ENCODE assay signal across 9 cellular contexts in the genomic region with DNA sequence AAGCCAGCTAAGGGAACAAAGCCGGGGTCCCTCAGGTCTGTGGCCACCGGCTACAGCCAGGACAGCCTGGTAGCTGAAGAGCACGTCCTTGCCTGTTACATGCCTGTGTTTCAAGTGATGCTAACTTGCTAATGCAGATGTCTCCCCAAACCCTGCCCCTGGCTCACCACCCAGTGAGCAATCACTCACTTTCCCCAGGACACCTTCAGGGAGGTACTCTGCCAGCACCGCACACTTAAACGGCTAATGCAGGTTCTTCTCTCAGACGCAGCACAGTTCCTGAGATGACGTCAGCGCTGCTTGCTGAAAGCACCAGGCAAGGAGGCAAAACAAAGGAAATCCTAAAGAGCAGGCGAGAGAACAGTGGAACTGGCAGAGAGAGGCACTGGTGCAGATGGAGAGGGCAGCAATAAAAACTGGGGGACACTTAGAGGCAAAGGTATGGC. TPM values are rescaled to one million over a fixed set of nuclear protein-coding genes. Genes with fewer than 3 reads are reported as not detected.
DNase-seq lines count a peak whose midpoint lies in the region; ATAC-seq, FAIRE-seq and TF ChIP-seq lines count a peak whose summit lies in the region.
"Not testable (repeated sequence)": the region's sequence is repeated elsewhere in the genome, so short reads cannot be mapped to it uniquely, and the experiment has no call there.
"Had no signal": no experiment of that assay in that cellular context is flagged by ENCODE, and none has a peak within 500 bp of the region (broad histone marks: within the 10 kb centered on the region; RNA-seq: fewer than 3 reads in every experiment).

No MANE protein-coding gene starts in this region.

- 32 to 42% methylated on average over 9 of the region's 9 CpGs for WGBS in lung, 2 donors
- WGBS in thyroid gland, 2 donors = 29 to 31% methylated on average over 9 of the region's 9 CpGs

- not testable (repeated sequence) for H3K27me3 Mint-ChIP-seq in GM23338 (ENCODE audit: insufficient read depth, low read depth, poor library complexity); progenitor cell of endocrine pancreas
- peaks cover 15% of the 10 kb centered on the region for H3K27me3 Mint-ChIP-seq in activated CD8-positive, alpha-beta T cell treated with anti-CD3 and anti-CD28 coated beads for 36 hours

- H3K4me1 ChIP-seq in GM23338 (ENCODE audit: insufficient read depth) = peaks cover 20% of the 10 kb centered on the region
- H3K4me1 ChIP-seq in lung (ENCODE audit: control insufficient read depth in 2 of 2, insufficient read depth in 2 of 2, low read length in 2 of 2) = not testable (repeated sequence)
- peaks cover 0 to 16% of the 10 kb centered on the region in 2 donors for H3K4me1 ChIP-seq in thyroid gland

- CTCF ChIA-PET in activated CD8-positive, alpha-beta T cell treated with anti-CD3 and anti-CD28 coated beads for 36 hours (lab: Charles Lee) = not testable (repeated sequence)

- H3K9me3 Mint-ChIP-seq in GM23338; activated CD8-positive, alpha-beta T cell treated with anti-CD3 and anti-CD28 coated beads for 36 hours; progenitor cell of endocrine pancreas (ENCODE audit: low read depth): not testable (repeated sequence)

- not testable (repeated sequence) for H3F3A ChIP-seq in GM23338 (replicated peaks; ENCODE audit: low read depth)

- not testable (repeated sequence) for H3K9me2 ChIP-seq in GM23338 (ENCODE audit: insufficient read depth)

- H3K4me3 Mint-ChIP-seq in GM23338; activated CD8-positive, alpha-beta T cell treated with anti-CD3 and anti-CD28 coated beads for 36 hours; progenitor cell of endocrine pancreas (ENCODE audit: low read depth): not testable (repeated sequence)

- not testable (repeated sequence) for ATAC-seq in GM23338; activated CD8-positive, alpha-beta T cell treated with anti-CD3 and anti-CD28 coated beads for 36 hours; lung (ENCODE audit: insufficient read depth, low FRiP score)

- H3K27ac ChIP-seq in GM23338 (ENCODE audit: low read depth) (0 out of 2 replicates have a peak overlapping the region, but pooled peaks have one; percentile 50), thyroid gland (peak overlapping the region in 1 of 3 donors; percentile 2)
- H3K27ac ChIP-seq in lung (ENCODE audit: low read depth in 1 of 2, low read length in 1 of 2) = not testable (repeated sequence)

- not testable (repeated sequence) for H3K36me3 ChIP-seq in GM23338 (ENCODE audit: insufficient read depth); bronchial epithelial cell (ENCODE audit: control insufficient read depth, insufficient read depth, low read length); lung (ENCODE audit: control insufficient read depth in 2 of 2, insufficient read depth in 2 of 2, low read length in 2 of 2); thyroid gland

- not testable (repeated sequence) for H3K79me2 ChIP-seq in GM23338 (replicated peaks; ENCODE audit: insufficient read depth)

- intact Hi-C loops in activated CD8-positive, alpha-beta T cell treated with anti-CD3 and anti-CD28 coated beads for 36 hours (cut with micrococcal nuclease); head of caudate nucleus (cut with DNase I); thyroid gland (cut with DNase I): not testable (repeated sequence)

- H3K27ac Mint-ChIP-seq in GM23338 (peak overlapping the region; percentile 17; the same call in 1 of the 2 replicates), progenitor cell of endocrine pancreas (peak overlapping the region; percentile 86)
- not testable (repeated sequence) for H3K27ac Mint-ChIP-seq in activated CD8-positive, alpha-beta T cell treated with anti-CD3 and anti-CD28 coated beads for 36 hours

- not testable (repeated sequence) for H4K20me1 ChIP-seq in GM23338 (replicated peaks; ENCODE audit: insufficient read depth)

- not testable (repeated sequence) for H3K9me3 ChIP-seq in lung (ENCODE audit: control insufficient read depth in 2 of 2, insufficient read depth in 1 of 2, low read length in 1 of 2); thyroid gland

- H3K27me3 ChIP-seq in GM23338 (ENCODE audit: insufficient read depth); bronchial epithelial cell (ENCODE audit: control insufficient read depth, insufficient read depth, low read length); lung (ENCODE audit: control insufficient read depth, insufficient read depth); thyroid gland: not testable (repeated sequence)

- POLR2A ChIA-PET in activated CD8-positive, alpha-beta T cell treated with anti-CD3 and anti-CD28 coated beads for 36 hours (lab: Charles Lee) = not testable (repeated sequence)

- H3K4me1 Mint-ChIP-seq in GM23338 (peaks cover 35% of the 10 kb centered on the region), progenitor cell of endocrine pancreas (ENCODE audit: low read depth) (peaks cover 36% of the 10 kb centered on the region)
- not testable (repeated sequence) for H3K4me1 Mint-ChIP-seq in activated CD8-positive, alpha-beta T cell treated with anti-CD3 and anti-CD28 coated beads for 36 hours (ENCODE audit: low read depth)

- not testable (repeated sequence) for TF ChIP-seq CTCF in GM23338 (conservative IDR thresholded peaks at IDR 0.05; ENCODE audit: low read depth in 2 of 2); activated CD8-positive, alpha-beta T cell treated with anti-CD3 and anti-CD28 coated beads for 36 hours (IDR thresholded peaks at IDR 0.05); bronchial epithelial cell (IDR thresholded peaks at IDR 0.05; ENCODE audit: insufficient read depth, low read length, severe bottlenecking); lung (IDR thresholded peaks at IDR 0.05; ENCODE audit: control extremely low read depth, extremely low read depth); progenitor cell of endocrine pancreas (IDR thresholded peaks at IDR 0.05; ENCODE audit: unreplicated experiment); thyroid gland (IDR thresholded peaks at IDR 0.05)

- not testable (repeated sequence) for H3K4me2 ChIP-seq in GM23338

- H2AFZ ChIP-seq in GM23338 = not testable (repeated sequence)

- not testable (repeated sequence) for FAIRE-seq in bronchial epithelial cell (lab: Jason Lieb, UNC)

- not testable (repeated sequence) for TF ChIP-seq POLR2A in thyroid gland (IDR thresholded peaks at IDR 0.05)

- DNase-seq in GM23338 (ENCODE audit: low spot score); progenitor cell of endocrine pancreas (ENCODE audit: low spot score, unreplicated experiment): not testable (repeated sequence)
- DNase-seq in NCI-H510A (lab: John Stamatoyannopoulos, UW) = peak; percentile 76
- peak; percentile 37 for DNase-seq in activated CD8-positive, alpha-beta T cell treated with anti-CD3 and anti-CD28 coated beads for 36 hours
- DNase-seq in bronchial epithelial cell (ENCODE audit: low read depth) = peak; percentile 77
- DNase-seq in head of caudate nucleus = peak in 41 of 42 donors; percentile 25 to 84 (median 60)
- DNase-seq in lung (ENCODE audit: low spot score) = peak; percentile 43
- peak; percentile 61 to 64 for DNase-seq in thyroid gland

- H3K4me3 ChIP-seq in GM23338; bronchial epithelial cell (ENCODE audit: low read depth, low read length); lung; thyroid gland (replicated peaks in 1 of 3): not testable (repeated sequence)

- H3K36me3 Mint-ChIP-seq in GM23338 (ENCODE audit: low read depth); activated CD8-positive, alpha-beta T cell treated with anti-CD3 and anti-CD28 coated beads for 36 hours (ENCODE audit: low read depth); progenitor cell of endocrine pancreas (ENCODE audit: insufficient read depth): not testable (repeated sequence)

RNA-seq across cellular contexts. Expression of a gene that starts 20.8 kb away (rescaled TPM):
- total RNA-seq in GM23338 (2014; rRNA removed; shearing (Covaris generic)) = 32.9 and 37.8 TPM in 2 replicates
- 7.3 and 8.3 TPM in 2 replicates for polyA plus RNA-seq in GM23338 (2016; fragmentation: Nextera tagmentation; extraction: Ambion mirVana)
- total RNA-seq in activated CD8-positive, alpha-beta T cell treated with anti-CD3 and anti-CD28 coated beads for 36 hours = under 1 TPM; 0.54 to 0.72 TPM
- total RNA-seq in bronchial epithelial cell = 37.1 and 66.3 TPM in 2 replicates
- 10 to 100 TPM; 16.7 to 48.5 TPM for total RNA-seq in lung
- polyA plus RNA-seq in lung = 1 to 10 TPM; 6.3 to 9.9 TPM
- 41.5 and 43.3 TPM in 2 replicates for total RNA-seq in progenitor cell of endocrine pancreas
- 10 to 100 TPM; 10.9 to 23.1 (median 18.6) TPM for total RNA-seq in thyroid gland
- total RNA-seq: CD8-positive, alpha-beta T cell had no signal

Comparison
In these comparisons a context has a peak if more than half of its experiments do, and no peak if none do; other contexts are left out.
1. RNA of a gene that starts 20.8 kb away (total RNA-seq): 16.7 to 48.5 TPM in lung, 41.5 to 43.3 TPM in progenitor cell of endocrine pancreas, 32.9 to 37.8 TPM in GM23338, 37.1 to 66.3 TPM in bronchial epithelial cell and 10.9 to 23.1 TPM in thyroid gland; 0.54 to 0.72 TPM in activated CD8-positive, alpha-beta T cell treated with anti-CD3 and anti-CD28 coated beads for 36 hours; every median in the first group is over 4 times any median in the second.